ENCODE assay signal across 8 cellular contexts in the genomic region with DNA sequence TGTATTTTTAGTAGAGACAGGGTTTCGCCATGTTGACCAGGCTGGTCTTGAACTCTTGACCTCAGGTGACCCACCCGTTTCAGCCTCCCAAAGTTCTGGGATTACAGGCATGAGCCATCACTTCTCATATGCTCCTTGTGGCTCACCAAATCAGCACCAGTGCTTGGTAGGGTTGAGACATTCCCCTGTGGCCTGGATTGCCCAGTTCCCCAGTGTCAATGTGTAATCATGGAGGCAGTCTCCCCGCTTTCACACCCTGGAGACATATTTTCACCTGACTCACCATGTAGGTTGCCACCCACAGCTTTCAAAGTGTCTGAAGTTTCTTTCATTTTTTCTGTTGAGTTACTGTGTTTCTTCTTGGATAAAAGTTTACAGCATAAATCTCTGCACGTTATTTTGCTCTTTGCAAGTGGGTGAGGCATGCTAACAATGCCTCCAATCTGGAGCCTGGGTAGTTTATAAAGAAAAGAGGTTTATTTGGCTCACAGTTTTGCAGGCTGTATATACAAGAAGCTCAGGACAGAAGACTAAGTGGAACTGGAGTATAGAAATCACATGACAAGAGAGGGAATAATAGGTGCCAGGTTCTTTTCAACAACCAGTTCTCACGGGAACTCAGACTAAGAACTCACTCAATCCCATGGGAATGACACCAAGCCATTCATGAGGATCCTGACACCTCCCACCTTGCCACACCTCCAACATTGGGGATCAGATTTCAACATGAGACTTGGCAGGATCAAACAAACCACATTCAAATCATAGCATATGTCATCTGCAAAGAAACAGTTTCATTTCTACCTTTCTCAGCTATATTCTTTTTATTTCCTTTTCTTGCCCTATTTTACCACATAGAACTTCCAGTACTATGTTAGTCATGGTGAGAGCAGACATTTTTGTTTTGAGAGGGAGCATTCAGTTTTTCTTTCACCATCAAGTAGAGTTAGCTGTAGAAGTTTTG.
A peak's percentile ranks its signal among the peaks of the same experiment; 100 is the strongest.
DNase-seq lines count a peak whose midpoint lies in the region; ATAC-seq and TF ChIP-seq lines count a peak whose summit lies in the region.

No MANE protein-coding gene starts in this region.

- 75 to 84% methylated on average over 2 to 5 of the region's 5 CpGs for WGBS in transverse colon (ENCODE audit: low coverage in 1 of 2), 2 donors
- 60 to 79% methylated on average over 5 of the region's 5 CpGs for WGBS in aorta, 2 donors

- H3K27me3 ChIP-seq in foreskin keratinocyte (no peaks in the 10 kb centered on the region), transverse colon (no peaks in the 10 kb centered on the region), aorta (ENCODE audit: control insufficient read depth in 1 of 2, insufficient read depth in 2 of 2, low read length in 1 of 2) (no peaks in the 10 kb centered on the region)

- ATAC-seq in GM21515 (IDR thresholded peaks at IDR 0.05; ENCODE audit: unreplicated experiment) (peak; percentile 61), foreskin keratinocyte (peak; percentile 93), aorta (ENCODE audit: low FRiP score) (no peak)

- in situ Hi-C loops in SK-MEL-5 (cut with HindIII; ENCODE audit: low pct_unique_long_range_greater_than_20kb, low sequenced_read_pairs) (no loop called here), transverse colon (cut with MboI; ENCODE audit: low pct_ligation_motif_present in 1 of 4, low pct_unique_long_range_greater_than_20kb in 1 of 4, low sequenced_read_pairs in 3 of 4) (no loop called here)

- H3K27ac ChIP-seq in foreskin keratinocyte = peak overlapping the region; percentile 85
- no peak overlapping the region for H3K27ac ChIP-seq in transverse colon
- H3K27ac ChIP-seq in aorta (ENCODE audit: low read depth in 1 of 2, low read length in 2 of 2) = no peak overlapping the region

- H3K4me3 ChIP-seq in transverse colon (no peak overlapping the region), aorta (ENCODE audit: low read length in 2 of 2) (no peak overlapping the region)

- intact Hi-C loops in transverse colon (cut with DNase I; ENCODE audit: low total_unique reads) (no loop called here), aorta (cut with DNase I) (no loop called here)

- H3K9me3 ChIP-seq in transverse colon = no peaks in the 10 kb centered on the region
- H3K9me3 ChIP-seq in aorta (ENCODE audit: control insufficient read depth, low read length) = no peaks in the 10 kb centered on the region

- H3K36me3 ChIP-seq in transverse colon = no peaks in the 10 kb centered on the region
- H3K36me3 ChIP-seq in aorta (ENCODE audit: control insufficient read depth in 1 of 2, insufficient read depth in 2 of 2, low read length in 1 of 2) = no peaks in the 10 kb centered on the region

- TF ChIP-seq CTCF in foreskin keratinocyte (conservative IDR thresholded peaks at IDR 0.05) (no peak), transverse colon (IDR thresholded peaks at IDR 0.05) (no peak)

- DNase-seq in AG08396 (ENCODE audit: low spot score) (peak; percentile 27), SK-MEL-5 (ENCODE audit: low read depth, low spot score) (peak; percentile 1), foreskin keratinocyte (peak; percentile 82 to 85), transverse colon (no peak), DMS53 (lab: John Stamatoyannopoulos, UW) (no peak), aorta (no peak), NCI-H510A (lab: John Stamatoyannopoulos, UW) (no peak)

- TF ChIP-seq EP300 in transverse colon (IDR thresholded peaks at IDR 0.05; ENCODE audit: low read depth) = no peak

- TF ChIP-seq POLR2A in transverse colon (IDR thresholded peaks at IDR 0.05) = no peak

- H3K4me1 ChIP-seq in foreskin keratinocyte (peaks cover 26% of the 10 kb centered on the region), transverse colon (no peaks in the 10 kb centered on the region), aorta (ENCODE audit: control insufficient read depth in 1 of 2, insufficient read depth in 2 of 2, low read length in 2 of 2) (no peaks in the 10 kb centered on the region)

Comparison
In these comparisons a context has a peak if more than half of its experiments do, and no peak if none do; other contexts are left out.
1. DNase-seq: peak in AG08396 (single experiment), SK-MEL-5 (single experiment) and foreskin keratinocyte (2 of 2); none in transverse colon (single experiment), DMS53 (single experiment), aorta (0 of 2) and NCI-H510A (single experiment).